In the genomic region with DNA sequence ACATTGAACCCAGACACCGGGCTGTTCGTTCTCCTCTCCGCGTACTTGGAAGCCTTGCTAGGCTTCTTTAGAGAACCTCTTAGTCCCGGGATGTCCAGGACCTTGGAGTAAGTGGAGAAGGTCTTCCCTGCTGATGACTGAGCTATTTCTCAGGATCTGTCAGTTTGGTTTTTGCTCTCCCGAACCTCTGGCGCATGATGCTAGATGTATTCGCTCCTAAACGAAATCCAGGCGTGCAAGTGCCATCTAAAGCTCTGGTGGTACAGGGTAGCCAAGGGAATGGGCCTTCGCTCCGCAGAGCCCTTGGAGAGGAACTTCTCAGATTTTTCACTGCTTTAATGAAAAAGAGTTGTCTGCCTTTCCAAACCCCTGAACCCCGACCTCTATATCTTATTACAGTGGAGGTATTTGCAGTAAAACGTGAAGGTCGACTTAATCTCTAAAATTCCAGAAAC, we compare ENCODE assay signal across 8 cellular contexts. TPM values are rescaled to one million over a fixed set of nuclear protein-coding genes. Genes with fewer than 3 reads are reported as not detected.
DNase-seq lines count a peak whose midpoint lies in the region; ATAC-seq and TF ChIP-seq lines count a peak whose summit lies in the region.

No MANE protein-coding gene starts in this region.

- H3K4me2 ChIP-seq in mesenchymal stem cell (ENCODE audit: low read length, poor library complexity, severe bottlenecking) = peak overlapping the region; percentile 87

- CTCF ChIA-PET in CD8-positive, alpha-beta memory T cell (lab: Charles Lee) = interaction anchor here (1.3 kb wide), 1 partner anchor 18 kb away, joined by 5 read pairs; no protein-coding TSS in a partner anchor

- peak in 1 of 5 donors; percentile 18 for DNase-seq in CD8-positive, alpha-beta memory T cell
- DNase-seq in caudate nucleus (lab: John Stamatoyannopoulos, UW) (peak in 1 of 61 donors; percentile 51), mesenchymal stem cell (no peak), vagina (ENCODE audit: extremely low spot score in 2 of 2) (no peak), NOMO-1 treated with DMSO at 0.1 percent for 48 hours (lab: John Stamatoyannopoulos, UW; ENCODE audit: unreplicated experiment) (no peak)
- DNase-seq in NK-92 treated with Interleukin-12 subunit alpha and Interleukin-12 subunit beta, amount 100 ng/mL, for 24 hours (lab: John Stamatoyannopoulos, UW) = no peak

- no peaks in the 10 kb centered on the region for H3K9me3 ChIP-seq in CD8-positive, alpha-beta memory T cell (ENCODE audit: low read length)
- H3K9me3 ChIP-seq in KOPT-K1 (ENCODE audit: insufficient read depth, low read length, poor library complexity, severe bottlenecking) (no peaks in the 10 kb centered on the region), mesenchymal stem cell (ENCODE audit: control insufficient read depth, low read length) (no peaks in the 10 kb centered on the region), vagina (no peaks in the 10 kb centered on the region)

- peak overlapping the region; percentile 95 for H3K27ac ChIP-seq in CD8-positive, alpha-beta memory T cell (ENCODE audit: low read depth, low read length)
- H3K27ac ChIP-seq in KOPT-K1 (ENCODE audit: low read depth, low read length, poor library complexity, severe bottlenecking) = peak overlapping the region; percentile 78
- H3K27ac ChIP-seq in caudate nucleus (ENCODE audit: low read depth, low read length) = peak overlapping the region; percentile 71
- peak overlapping the region; percentile 76 for H3K27ac ChIP-seq in mesenchymal stem cell (ENCODE audit: low read length, poor library complexity, severe bottlenecking)
- H3K27ac ChIP-seq in vagina = peak overlapping the region; percentile 91

- POLR2A ChIA-PET in CD8-positive, alpha-beta memory T cell (lab: Charles Lee) = interaction anchor here (1.1 to 1.5 kb wide), 2 partner anchors 132 to 151 kb away, joined by 3 to 5 read pairs; no protein-coding TSS in a partner anchor

- peak overlapping the region; percentile 96 for H3K9ac ChIP-seq in mesenchymal stem cell (ENCODE audit: low read length)

- peak overlapping the region; percentile 3 for H2AFZ ChIP-seq in mesenchymal stem cell (ENCODE audit: low read depth, low read length)

- peak overlapping the region; percentile 69 for H3K4me3 ChIP-seq in CD8-positive, alpha-beta memory T cell (ENCODE audit: low read length)
- H3K4me3 ChIP-seq in mesenchymal stem cell (ENCODE audit: insufficient read depth in 1 of 2, low read depth in 1 of 2, low read length in 2 of 2) (peak overlapping the region; percentile 72 to 93), vagina (peak overlapping the region; percentile 66 to 90)

- WGBS in mesenchymal stem cell = 0% methylated on average over 15 of the region's 15 CpGs

- H4K8ac ChIP-seq in mesenchymal stem cell (ENCODE audit: low read length) = peak overlapping the region; percentile 45

- H4K91ac ChIP-seq in mesenchymal stem cell (ENCODE audit: low read length) = no peak overlapping the region

- intact Hi-C loops in vagina (cut with DNase I) = no loop called here

- TF ChIP-seq CTCF in vagina (IDR thresholded peaks at IDR 0.05) = no peak

- no peak overlapping the region for H2BK12ac ChIP-seq in mesenchymal stem cell (ENCODE audit: low read length in 2 of 2)

- H3K4me1 Mint-ChIP-seq in CD8-positive, alpha-beta memory T cell = peaks cover 65 to 75% (median 74%) of the 10 kb centered on the region in 3 donors

- H3K27ac Mint-ChIP-seq in CD8-positive, alpha-beta memory T cell = peak overlapping the region; percentile 95 to 100 (median 100)

- H3K9me3 Mint-ChIP-seq in CD8-positive, alpha-beta memory T cell = no peaks in the 10 kb centered on the region

- peak overlapping the region; percentile 96 to 100 (median 98) for H3K4me3 Mint-ChIP-seq in CD8-positive, alpha-beta memory T cell

- no peak for TF ChIP-seq POLR2A in vagina (IDR thresholded peaks at IDR 0.05)

- H3K4ac ChIP-seq in mesenchymal stem cell (ENCODE audit: low read depth in 1 of 2, low read length in 2 of 2) = peak overlapping the region; percentile 55 to 57

- peak overlapping the region in 1 of 2 experiments; percentile 74 for H3K14ac ChIP-seq in mesenchymal stem cell (ENCODE audit: low read length in 2 of 2)

- H2AK5ac ChIP-seq in mesenchymal stem cell (ENCODE audit: low read length, severe bottlenecking) = no peak overlapping the region

- H3K23ac ChIP-seq in mesenchymal stem cell (ENCODE audit: low read length in 2 of 2) = peak overlapping the region in 1 of 2 experiments; percentile 61

- ATAC-seq in HG03457 (IDR thresholded peaks at IDR 0.05; ENCODE audit: unreplicated experiment) = no peak

- peaks cover 3% of the 10 kb centered on the region for H3K79me1 ChIP-seq in mesenchymal stem cell (replicated peaks; ENCODE audit: low read length, poor library complexity, severe bottlenecking)

- H3K18ac ChIP-seq in mesenchymal stem cell (ENCODE audit: low read depth in 1 of 2, low read length in 2 of 2) = peak overlapping the region; percentile 30 to 45

- no peaks in the 10 kb centered on the region for H3K27me3 ChIP-seq in CD8-positive, alpha-beta memory T cell (ENCODE audit: insufficient read depth, low read length, poor library complexity, severe bottlenecking)
- H3K27me3 ChIP-seq in mesenchymal stem cell (ENCODE audit: control insufficient read depth in 1 of 2, insufficient read depth in 1 of 2, low read length in 2 of 2) (no peaks in the 10 kb centered on the region), vagina (no peaks in the 10 kb centered on the region)

- peaks cover 43% of the 10 kb centered on the region for H3K4me1 ChIP-seq in CD8-positive, alpha-beta memory T cell (ENCODE audit: insufficient read depth, low read length)
- H3K4me1 ChIP-seq in mesenchymal stem cell (ENCODE audit: control insufficient read depth, insufficient read depth, low read depth, low read length) (peaks cover 3% of the 10 kb centered on the region), vagina (peaks cover 33% of the 10 kb centered on the region)

- H2BK120ac ChIP-seq in mesenchymal stem cell (ENCODE audit: low read depth, low read length) = no peak overlapping the region

- H3K36me3 ChIP-seq in CD8-positive, alpha-beta memory T cell (ENCODE audit: insufficient read depth, low read length) = no peaks in the 10 kb centered on the region
- H3K36me3 ChIP-seq in KOPT-K1 (ENCODE audit: insufficient read depth, low read length) (peaks cover 23% of the 10 kb centered on the region), mesenchymal stem cell (ENCODE audit: control insufficient read depth in 1 of 2, insufficient read depth in 2 of 2, low read depth in 1 of 2, low read length in 2 of 2) (peaks cover 0 to 11% of the 10 kb centered on the region in 2 experiments), vagina (peaks cover 0 to 3% of the 10 kb centered on the region in 2 donors)

- H2BK15ac ChIP-seq in mesenchymal stem cell (ENCODE audit: low read depth, poor library complexity, severe bottlenecking) = no peak overlapping the region

- no peaks in the 10 kb centered on the region for H3K27me3 Mint-ChIP-seq in CD8-positive, alpha-beta memory T cell

- H2BK5ac ChIP-seq in mesenchymal stem cell (ENCODE audit: low read depth, low read length, poor library complexity, severe bottlenecking) = no peak overlapping the region

- peaks cover 0 to 22% (median 5%) of the 10 kb centered on the region in 3 donors for H3K36me3 Mint-ChIP-seq in CD8-positive, alpha-beta memory T cell

RNA-seq across cellular contexts. Expression of gene VMP1, which starts 0.5 kb away (rescaled TPM):
- 100 to 1,000 TPM; 150 to 151 TPM for total RNA-seq in CD8-positive, alpha-beta memory T cell
- 57.0 TPM for polyA plus RNA-seq in CD8-positive, alpha-beta memory T cell
- 116 TPM for polyA plus RNA-seq in mesenchymal stem cell (2013, experiment 1 of 2)
- 116 TPM for polyA plus RNA-seq in mesenchymal stem cell (2013, experiment 2 of 2)
- total RNA-seq in vagina = 380 TPM

RNA-seq across cellular contexts. Expression of gene PTRH2, which starts 0.8 kb away (rescaled TPM):
- 10 to 100 TPM; 38.5 to 43.6 TPM for total RNA-seq in CD8-positive, alpha-beta memory T cell
- 15.9 TPM for polyA plus RNA-seq in CD8-positive, alpha-beta memory T cell
- 31.8 TPM for polyA plus RNA-seq in mesenchymal stem cell (2013, experiment 1 of 2)
- 32.0 TPM for polyA plus RNA-seq in mesenchymal stem cell (2013, experiment 2 of 2)
- total RNA-seq in vagina = 43.0 TPM
